Comparison of ENCODE assay signal across 13 cellular contexts in genomic region chr2:11128258-11128951, GRCh38. TPM values are rescaled to one million over a fixed set of nuclear protein-coding genes. Genes with fewer than 3 reads are reported as not detected.
DNase-seq lines count a peak whose midpoint lies in the region; ATAC-seq and TF ChIP-seq lines count a peak whose summit lies in the region.
"Had no signal": no experiment of that assay in that cellular context is flagged by ENCODE, and none has a peak within 500 bp of the region (broad histone marks: within the 10 kb centered on the region; RNA-seq: fewer than 3 reads in every experiment).

No MANE protein-coding gene starts in this region.

- no peak overlapping the region for H2AFZ ChIP-seq in GM23248

- H3K4me3 ChIP-seq in GM23248 (no peak overlapping the region), astrocyte of the cerebellum (ENCODE audit: low read depth, low read length) (no peak overlapping the region)
- H3K4me3 ChIP-seq: tibial artery had no signal

- in situ Hi-C loops in GM23248 (cut with MboI) (loop anchor here (5.0 kb wide), 1 partner anchor 291 kb away; no protein-coding TSS in a partner anchor), astrocyte of the cerebellum (cut with HindIII; ENCODE audit: low sequenced_read_pairs) (loop anchor here (25.0 kb wide), 1 partner anchor 284 kb away; no protein-coding TSS in a partner anchor)

- ATAC-seq in HG03442 (IDR thresholded peaks at IDR 0.05; ENCODE audit: unreplicated experiment): no peak
- ATAC-seq: activated CD8-positive, alpha-beta T cell treated with anti-CD3 and anti-CD28 coated beads, Interleukin-2, amount 10 ng/mL, durations not matched to agents 7 days and 5 days; sciatic nerve had no signal

- no peaks in the 10 kb centered on the region for H3K9me2 ChIP-seq in GM23248 (ENCODE audit: insufficient read depth)

- no peaks in the 10 kb centered on the region for H3K9me3 ChIP-seq in GM23248 (ENCODE audit: low read depth)
- H3K9me3 ChIP-seq: tibial artery had no signal

- no peak overlapping the region for H3K9ac ChIP-seq in GM23248

- no peaks in the 10 kb centered on the region for H3F3A ChIP-seq in GM23248 (ENCODE audit: insufficient read depth)

- no peak overlapping the region for H3K4me2 ChIP-seq in GM23248 (ENCODE audit: unreplicated experiment)

- 60 to 63% methylated on average over 11 of the region's 11 CpGs for WGBS in GM23248 (ENCODE audit: low coverage in 1 of 2, low lambda C conversion rate in 2 of 2, missing lambda C conversion rate in 2 of 2), 2 experiments

- H3K27me3 ChIP-seq in GM23248 (replicated peaks; ENCODE audit: insufficient read depth): no peaks in the 10 kb centered on the region

- H4K20me1 ChIP-seq in GM23248 (ENCODE audit: insufficient read depth): no peaks in the 10 kb centered on the region

- H3K27ac ChIP-seq in GM23248: no peak overlapping the region
- H3K27ac ChIP-seq: tibial artery had no signal

- DNase-seq in A172 (ENCODE audit: low spot score) (peak; percentile 84), GM23248 (peak; percentile 77), astrocyte of the cerebellum (ENCODE audit: low read depth) (peak; percentile 24), hepatic stellate cell (ENCODE audit: low spot score) (peak; percentile 72), NOMO-1 treated with dmso at 0.1 percent for 144 hours (lab: John Stamatoyannopoulos, UW; ENCODE audit: unreplicated experiment) (no peak), NCI-H1092 treated with DMSO at 0.1 percent for 48 hours (lab: John Stamatoyannopoulos, UW) (no peak), cardiac septum (ENCODE audit: low spot score) (no peak)
- DNase-seq: activated CD8-positive, alpha-beta T cell treated with anti-CD3 and anti-CD28 coated beads, Interleukin-2, amount 10 ng/mL, durations not matched to agents 7 days and 5 days; effector memory CD4-positive, alpha-beta T cell; NCI-H1105; tibial artery had no signal

- H3K4me1 ChIP-seq in GM23248 (ENCODE audit: insufficient read depth): peaks cover 6% of the 10 kb centered on the region; the same call in 1 of the 2 replicates

- intact Hi-C loops in cardiac septum (cut with DNase I): no loop called here

- H3K79me2 ChIP-seq in GM23248 (ENCODE audit: insufficient read depth): no peaks in the 10 kb centered on the region

- H3K36me3 ChIP-seq in GM23248 (ENCODE audit: low read depth): no peaks in the 10 kb centered on the region
- H3K36me3 ChIP-seq: tibial artery had no signal

- no peak for TF ChIP-seq CTCF in astrocyte of the cerebellum (IDR thresholded peaks at IDR 0.05; ENCODE audit: low read depth, low read length, missing control alignments)

RNA-seq across cellular contexts. Expression of gene SLC66A3, which starts 26.9 kb away (rescaled TPM):
- 26.2 and 29.7 TPM in 2 replicates for total RNA-seq in A172 (2014; rRNA removed; shearing (Covaris generic))
- total RNA-seq in GM23248 (2014; rRNA removed; shearing (Covaris generic)): 34.9 and 46.4 TPM in 2 replicates
- polyA plus RNA-seq in GM23248 (2016; fragmentation: Nextera tagmentation; extraction: Ambion mirVana): 46.8 and 53.6 TPM in 2 replicates
- 9.7 TPM for total RNA-seq in cardiac septum

Comparison
In these comparisons a context has a peak if more than half of its experiments do, and no peak if none do; other contexts are left out.
1. DNase-seq: peak in A172 (single experiment), GM23248 (single experiment), astrocyte of the cerebellum (single experiment) and hepatic stellate cell (single experiment); none in NOMO-1 treated with dmso at 0.1 percent for 144 hours (single experiment), NCI-H1092 treated with DMSO at 0.1 percent for 48 hours (single experiment) and cardiac septum (single experiment).